In the genomic region with DNA sequence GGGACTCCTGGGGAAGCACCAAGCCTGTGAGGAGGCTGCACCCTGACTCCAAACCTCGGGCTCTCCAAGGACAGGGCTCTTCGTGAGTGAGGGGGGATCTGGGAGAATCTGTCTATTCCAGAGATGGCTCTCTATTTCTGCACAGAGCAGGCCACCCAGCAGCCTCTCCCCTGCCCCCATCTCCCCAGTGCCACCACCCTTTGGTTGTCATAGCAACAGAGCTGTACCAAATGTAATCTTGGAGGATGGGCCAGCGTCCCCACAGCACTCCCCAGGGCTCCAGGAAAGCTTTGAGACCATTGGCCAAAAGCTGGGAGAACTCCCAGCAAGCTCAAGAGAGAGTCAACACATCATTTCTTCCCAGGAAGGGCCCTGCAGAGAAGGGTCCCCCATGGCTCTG, we compare ENCODE assay signal across 31 cellular contexts. TPM values are rescaled to one million over a fixed set of nuclear protein-coding genes. Genes with fewer than 3 reads are reported as not detected.
"Had no signal": no experiment of that assay in that cellular context is flagged by ENCODE, and none has a peak within 500 bp of the region (broad histone marks: within the 10 kb centered on the region; RNA-seq: fewer than 3 reads in every experiment).

No MANE protein-coding gene starts in this region.

- FAIRE-seq: bronchial epithelial cell had no signal

- H3K9ac ChIP-seq: KMS-11, SK-N-SH had no signal

- H3K4me1 Mint-ChIP-seq: activated naive CD4-positive, alpha-beta T cell treated with anti-CD3 and anti-CD28 coated beads, Interleukin-2, amount 50 U/mL, for 24 hours had no signal

- H3K9me3 ChIP-seq: ascending aorta, body of pancreas, MG63, Peyer's patch, SJCRH30, SK-N-SH had no signal

- H3K36me3 Mint-ChIP-seq: activated naive CD4-positive, alpha-beta T cell treated with anti-CD3 and anti-CD28 coated beads, Interleukin-2, amount 50 U/mL, for 24 hours had no signal

- H3K9me2 ChIP-seq: SK-N-SH had no signal

- H3K4me3 ChIP-seq: ascending aorta, body of pancreas, MG63, Peyer's patch, SJCRH30 had no signal

- H3K27me3 ChIP-seq: ascending aorta, body of pancreas, MG63, Peyer's patch, SJCRH30 had no signal

- H3K36me3 ChIP-seq: ascending aorta, MG63, Peyer's patch, SJCRH30 had no signal

- H3K4me1 ChIP-seq: ascending aorta, Peyer's patch, SJCRH30 had no signal

- H3K9me3 Mint-ChIP-seq: activated CD8-positive, alpha-beta T cell treated with anti-CD3 and anti-CD28 coated beads for 36 hours; activated naive CD4-positive, alpha-beta T cell treated with anti-CD3 and anti-CD28 coated beads, Interleukin-2, amount 50 U/mL, for 24 hours had no signal

- H3K27ac Mint-ChIP-seq: activated CD8-positive, alpha-beta T cell treated with anti-CD3 and anti-CD28 coated beads for 36 hours; activated naive CD4-positive, alpha-beta T cell treated with anti-CD3 and anti-CD28 coated beads, Interleukin-2, amount 50 U/mL, for 24 hours had no signal

- H3K4me2 ChIP-seq: KMS-11, SK-N-SH had no signal

- ATAC-seq: activated CD4-positive, CD25-positive, alpha-beta regulatory T cell treated with anti-CD3 and anti-CD28 coated beads, Interleukin-2, amount 50 U/mL, for 24 hours; activated CD8-positive, alpha-beta T cell treated with anti-CD3 and anti-CD28 coated beads for 36 hours; body of pancreas had no signal

- H3K4me3 Mint-ChIP-seq: activated CD8-positive, alpha-beta T cell treated with anti-CD3 and anti-CD28 coated beads for 36 hours; activated naive CD4-positive, alpha-beta T cell treated with anti-CD3 and anti-CD28 coated beads, Interleukin-2, amount 50 U/mL, for 24 hours had no signal

- DNase-seq: activated CD4-positive, alpha-beta T cell treated with anti-CD3 and anti-CD28 coated beads for 4 hours; activated CD8-positive, alpha-beta memory T cell treated with anti-CD3 and anti-CD28 coated beads, Interleukin-2, amount 50 U/mL, for 48 hours; activated CD8-positive, alpha-beta T cell treated with anti-CD3 and anti-CD28 coated beads for 36 hours; activated effector memory CD4-positive, alpha-beta T cell treated with Interleukin-2 at 50 U/mL for 16 hours; activated naive CD4-positive, alpha-beta T cell; activated T-cell treated with anti-CD3 and anti-CD28 coated beads, Interleukin-2, amount 50 U/mL, for 1 hour; amniotic stem cell; body of pancreas; central memory CD4-positive, alpha-beta T cell; MG63; MV-4-11; NCI-H1092 treated with DMSO at 0.1 percent for 48 hours; NCI-H1436 treated with DMSO at 0.1 percent for 48 hours; NCI-H187; NCI-H2081; NCI-H2171 treated with DMSO at 0.1 percent for 48 hours; NCI-H226; NCI-H526; Peyer's patch; Right ventricle myocardium superior; SJCRH30; SK-N-SH; SW 1271 had no signal

- H3K27ac ChIP-seq: ascending aorta, body of pancreas, KMS-11, Peyer's patch, RWPE1, SJCRH30 had no signal

RNA-seq across cellular contexts. Expression of a gene that starts 49.3 kb away (rescaled TPM):
- total RNA-seq: activated CD8-positive, alpha-beta T cell treated with anti-CD3 and anti-CD28 coated beads for 36 hours; ascending aorta; body of pancreas; bronchial epithelial cell; NCI-H460; Peyer's patch; Right ventricle myocardium superior; SJCRH30; T-helper 1 cell treated with Interleukin-12 subunit alpha and Interleukin-12 subunit beta and Interleukin-4 antibody, amounts not matched to agents 30 ng/mL and 1 ng/mL, for 36 hours had no signal
- polyA plus RNA-seq: SK-N-SH had no signal
